Comparison of ENCODE assay signal across 8 cellular contexts in genomic region chrX:78103656-78104446, GRCh38. TPM values are rescaled to one million over a fixed set of nuclear protein-coding genes. Genes with fewer than 3 reads are reported as not detected.
DNase-seq lines count a peak whose midpoint lies in the region; ATAC-seq and TF ChIP-seq lines count a peak whose summit lies in the region.

Gene PGK1, plus strand, starts transcription at chrX:78104248. Its CDS starts 93 bp downstream, at chrX:78104341.

- H3K4me2 ChIP-seq in BLaER1 treated with 17β-estradiol and CSF1 and Interleukin-3, amounts not matched to agents 10 nM and 100 nM = peak within 1 kb of the TSS; percentile 61 to 86 (median 79)

- no peaks in the 10 kb centered on the region for H3K9me3 Mint-ChIP-seq in dendritic cell treated with granulocyte-macrophage colony-stimulating factor and Interleukin-4, amounts not matched to agents 40 ng/mL and 50 ng/mL, for 4 days

- peaks cover 29% of the 10 kb centered on the region for H3K4me1 Mint-ChIP-seq in dendritic cell treated with granulocyte-macrophage colony-stimulating factor and Interleukin-4, amounts not matched to agents 40 ng/mL and 50 ng/mL, for 4 days (ENCODE audit: low read depth)

- peak within 1 kb of the TSS; percentile 73 to 92 (median 84) for H3K4me3 ChIP-seq in BLaER1 treated with 17β-estradiol and CSF1 and Interleukin-3, amounts not matched to agents 10 nM and 100 nM
- peak within 1 kb of the TSS; percentile 48 to 67 for H3K4me3 ChIP-seq in left lung

- peaks cover 17 to 37% (median 29%) of the 10 kb centered on the region in 10 experiments for H3K4me1 ChIP-seq in BLaER1 treated with 17β-estradiol and CSF1 and Interleukin-3, amounts not matched to agents 10 nM and 100 nM
- peaks cover 7 to 36% of the 10 kb centered on the region in 2 donors for H3K4me1 ChIP-seq in left lung

- no peak for TF ChIP-seq CTCF in left lung (IDR thresholded peaks at IDR 0.05)

- ATAC-seq in GM19351 (IDR thresholded peaks at IDR 0.05; ENCODE audit: unreplicated experiment) (peak; percentile 92), HG03521 (IDR thresholded peaks at IDR 0.05; ENCODE audit: unreplicated experiment) (peak; percentile 98), left lung (peak; percentile 97)

- H3K9ac ChIP-seq in BLaER1 treated with 17β-estradiol and CSF1 and Interleukin-3, amounts not matched to agents 10 nM and 100 nM = peak within 1 kb of the TSS; percentile 86 to 97 (median 93)

- peak within 1 kb of the TSS; percentile 79 to 97 (median 93) for H3K27ac ChIP-seq in BLaER1 treated with 17β-estradiol and CSF1 and Interleukin-3, amounts not matched to agents 10 nM and 100 nM
- H3K27ac ChIP-seq in left lung = peak within 1 kb of the TSS; percentile 92 to 97

- H3K9me3 ChIP-seq in BLaER1 treated with 17β-estradiol and CSF1 and Interleukin-3, amounts not matched to agents 10 nM and 100 nM (replicated peaks in 1 of 11) = peaks cover 9 to 35% (median 22%) of the 10 kb centered on the region in 11 experiments; a peak in 17 of 22 replicates
- H3K9me3 ChIP-seq in left lung = no peaks in the 10 kb centered on the region

- peaks cover 39 to 47% (median 40%) of the 10 kb centered on the region in 11 experiments for H4K20me1 ChIP-seq in BLaER1 treated with 17β-estradiol and CSF1 and Interleukin-3, amounts not matched to agents 10 nM and 100 nM

- peaks cover 6 to 29% (median 13%) of the 10 kb centered on the region in 11 experiments; a peak in 13 of 22 replicates for H3K36me3 ChIP-seq in BLaER1 treated with 17β-estradiol and CSF1 and Interleukin-3, amounts not matched to agents 10 nM and 100 nM
- H3K36me3 ChIP-seq in left lung = no peaks in the 10 kb centered on the region

- H3K4me3 Mint-ChIP-seq in dendritic cell treated with granulocyte-macrophage colony-stimulating factor and Interleukin-4, amounts not matched to agents 40 ng/mL and 50 ng/mL, for 4 days = peak within 1 kb of the TSS; percentile 91

- H3K27me3 ChIP-seq in BLaER1 treated with 17β-estradiol and CSF1 and Interleukin-3, amounts not matched to agents 10 nM and 100 nM = peaks cover 28 to 68% (median 58%) of the 10 kb centered on the region in 11 experiments
- no peaks in the 10 kb centered on the region for H3K27me3 ChIP-seq in left lung

- H3K36me3 Mint-ChIP-seq in dendritic cell treated with granulocyte-macrophage colony-stimulating factor and Interleukin-4, amounts not matched to agents 40 ng/mL and 50 ng/mL, for 4 days (ENCODE audit: low read depth) = peaks cover 39% of the 10 kb centered on the region

- no peaks in the 10 kb centered on the region for H3K27me3 Mint-ChIP-seq in dendritic cell treated with granulocyte-macrophage colony-stimulating factor and Interleukin-4, amounts not matched to agents 40 ng/mL and 50 ng/mL, for 4 days

- intact Hi-C loops in dendritic cell treated with granulocyte-macrophage colony-stimulating factor and Interleukin-4, amounts not matched to agents 40 ng/mL and 50 ng/mL, for 4 days (cut with micrococcal nuclease) = loop anchor here (2.0 kb wide), 1 partner anchor 209 kb away; the partner anchor contains the start of gene MAGT1
- intact Hi-C loops in left lung (cut with DNase I) = loop anchor here in 1 of 2 donors (5.0 kb wide), 1 partner anchor 197 kb away; no protein-coding TSS in a partner anchor

- H3K27ac Mint-ChIP-seq in dendritic cell treated with granulocyte-macrophage colony-stimulating factor and Interleukin-4, amounts not matched to agents 40 ng/mL and 50 ng/mL, for 4 days = peak within 1 kb of the TSS; percentile 94

- peak; percentile 98 for DNase-seq in NCI-H748 (lab: John Stamatoyannopoulos, UW; ENCODE audit: unreplicated experiment)
- peak; percentile 75 to 89 for DNase-seq in activated CD4-positive, alpha-beta T cell treated with anti-CD3 and anti-CD28 coated beads, Interleukin-2, amount 50 U/mL, for 24 hours (ENCODE audit: low read depth in 1 of 2, low spot score in 1 of 2)
- peak; percentile 95 to 96 for DNase-seq in left lung
- peak; percentile 80 to 81 for DNase-seq in stimulated activated CD4-positive, alpha-beta T cell treated with anti-CD3 and anti-CD28 coated beads, Interleukin-2, amount 100 ng/mL, for 48 hours

RNA-seq across cellular contexts. Expression of gene PGK1, which starts in this region (rescaled TPM):
- 100 to 1,000 TPM; 270 to 420 TPM for total RNA-seq in left lung

Comparison
In these comparisons a context has a peak if more than half of its experiments do, and no peak if none do; other contexts are left out.
1. Peak in every context shown above with its lines: DNase-seq, ATAC-seq, H3K4me3 ChIP-seq and H3K27ac ChIP-seq.